Comparison of ENCODE assay signal across 1 cellular context in the genomic region with DNA sequence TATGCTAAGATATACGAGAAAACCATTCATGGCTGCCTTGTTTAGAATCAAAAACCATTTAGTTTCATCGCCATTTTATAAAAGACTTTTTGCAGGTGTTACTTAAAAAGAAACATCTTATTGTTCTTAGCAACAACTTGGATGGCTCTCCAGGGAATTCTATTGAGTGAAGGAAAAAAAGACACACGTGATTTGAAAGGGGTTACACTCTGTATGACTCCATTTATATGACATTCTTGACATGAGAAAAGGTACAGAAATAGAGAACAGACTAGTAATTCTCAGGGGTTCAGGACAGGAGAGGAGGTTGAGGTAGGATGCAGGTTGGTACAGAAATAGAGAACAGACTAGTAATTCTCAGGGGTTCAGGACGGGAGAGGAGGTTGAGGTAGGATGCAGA.
A peak's percentile ranks its signal among the peaks of the same experiment; 100 is the strongest.
TF ChIP-seq lines count a peak whose summit lies in the region.

No MANE protein-coding gene starts in this region.

TF ChIP-seq in neural cell, 6 proteins besides CTCF, POLR2A, EP300 and RAD21 (continued from another document):
- TF ChIP-seq, protein P1, sequence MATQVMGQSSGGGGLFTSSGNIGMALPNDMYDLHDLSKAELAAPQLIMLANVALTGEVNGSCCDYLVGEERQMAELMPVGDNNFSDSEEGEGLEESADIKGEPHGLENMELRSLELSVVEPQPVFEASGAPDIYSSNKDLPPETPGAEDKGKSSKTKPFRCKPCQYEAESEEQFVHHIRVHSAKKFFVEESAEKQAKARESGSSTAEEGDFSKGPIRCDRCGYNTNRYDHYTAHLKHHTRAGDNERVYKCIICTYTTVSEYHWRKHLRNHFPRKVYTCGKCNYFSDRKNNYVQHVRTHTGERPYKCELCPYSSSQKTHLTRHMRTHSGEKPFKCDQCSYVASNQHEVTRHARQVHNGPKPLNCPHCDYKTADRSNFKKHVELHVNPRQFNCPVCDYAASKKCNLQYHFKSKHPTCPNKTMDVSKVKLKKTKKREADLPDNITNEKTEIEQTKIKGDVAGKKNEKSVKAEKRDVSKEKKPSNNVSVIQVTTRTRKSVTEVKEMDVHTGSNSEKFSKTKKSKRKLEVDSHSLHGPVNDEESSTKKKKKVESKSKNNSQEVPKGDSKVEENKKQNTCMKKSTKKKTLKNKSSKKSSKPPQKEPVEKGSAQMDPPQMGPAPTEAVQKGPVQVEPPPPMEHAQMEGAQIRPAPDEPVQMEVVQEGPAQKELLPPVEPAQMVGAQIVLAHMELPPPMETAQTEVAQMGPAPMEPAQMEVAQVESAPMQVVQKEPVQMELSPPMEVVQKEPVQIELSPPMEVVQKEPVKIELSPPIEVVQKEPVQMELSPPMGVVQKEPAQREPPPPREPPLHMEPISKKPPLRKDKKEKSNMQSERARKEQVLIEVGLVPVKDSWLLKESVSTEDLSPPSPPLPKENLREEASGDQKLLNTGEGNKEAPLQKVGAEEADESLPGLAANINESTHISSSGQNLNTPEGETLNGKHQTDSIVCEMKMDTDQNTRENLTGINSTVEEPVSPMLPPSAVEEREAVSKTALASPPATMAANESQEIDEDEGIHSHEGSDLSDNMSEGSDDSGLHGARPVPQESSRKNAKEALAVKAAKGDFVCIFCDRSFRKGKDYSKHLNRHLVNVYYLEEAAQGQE (IDR thresholded peaks at IDR 0.05; ENCODE audit: borderline replicate concordance): peak; percentile 61
- TF ChIP-seq POLR2AphosphoS5 (IDR thresholded peaks at IDR 0.05) (peak; percentile 65), EZH2 (IDR thresholded peaks at IDR 0.05; ENCODE audit: borderline replicate concordance, insufficient read depth, low read length, poor library complexity, severe bottlenecking) (no peak), MXI1 (conservative IDR thresholded peaks at IDR 0.05; ENCODE audit: poor library complexity, severe bottlenecking) (no peak), SMC3 (conservative IDR thresholded peaks at IDR 0.05; ENCODE audit: poor library complexity) (peak; percentile 40)
